In the genomic region with DNA sequence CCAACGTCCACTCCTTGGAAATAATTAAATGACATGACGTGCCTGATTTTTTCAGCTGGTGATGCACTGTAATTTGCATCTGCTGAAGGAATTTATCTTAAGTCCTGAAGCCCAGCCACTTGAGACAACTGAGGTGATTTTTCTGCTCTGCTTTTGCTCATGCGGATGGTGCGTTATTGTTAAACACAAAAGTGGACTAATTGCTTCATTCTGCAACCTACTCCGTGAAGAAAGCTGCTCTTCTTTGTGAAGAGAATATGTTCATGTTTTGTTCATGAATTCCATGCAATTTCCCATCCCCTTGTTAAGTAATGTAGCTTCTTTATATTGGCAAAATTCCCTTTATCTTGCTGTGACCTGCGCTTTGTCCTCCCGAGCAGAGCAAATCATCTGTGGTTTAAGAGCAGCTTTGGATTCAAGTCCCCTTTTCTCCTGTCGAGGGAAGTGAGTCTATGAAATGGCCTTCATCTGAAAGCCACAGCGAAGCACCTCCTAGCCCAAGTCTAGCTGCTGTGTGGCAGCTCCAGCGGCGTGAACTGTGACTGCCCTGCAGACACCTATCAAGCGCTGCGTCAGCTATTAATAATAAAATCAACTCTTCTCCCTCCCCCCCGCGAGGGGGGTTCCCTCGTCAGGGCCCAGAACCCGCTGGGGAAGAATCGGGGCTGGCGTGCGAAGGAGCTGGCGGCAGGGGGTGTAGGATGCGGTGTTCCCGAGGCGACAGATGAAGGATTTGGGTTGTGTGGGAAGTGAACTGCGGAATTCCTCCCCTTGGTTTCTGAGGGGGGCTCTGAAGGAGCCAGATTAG, we compare ENCODE assay signal across 8 cellular contexts. TPM values are rescaled to one million over a fixed set of nuclear protein-coding genes. Genes with fewer than 3 reads are reported as not detected.
DNase-seq lines count a peak whose midpoint lies in the region; ATAC-seq and TF ChIP-seq lines count a peak whose summit lies in the region.

No MANE protein-coding gene starts in this region.

- peaks cover 5 to 25% of the 10 kb centered on the region in 2 donors for H3K4me1 ChIP-seq in muscle layer of duodenum (ENCODE audit: control insufficient read depth in 1 of 2, insufficient read depth in 2 of 2, low read length in 2 of 2)

- H3K27ac ChIP-seq in muscle layer of duodenum (ENCODE audit: low read length), result peak overlapping the region; percentile 80

- H3K36me3 ChIP-seq in muscle layer of duodenum (ENCODE audit: control insufficient read depth in 1 of 2, insufficient read depth in 2 of 2, low read length in 2 of 2), result peaks cover 5 to 9% of the 10 kb centered on the region in 2 donors

- no peaks in the 10 kb centered on the region for H3K27me3 ChIP-seq in muscle layer of duodenum (ENCODE audit: low read depth, low read length)

- no peaks in the 10 kb centered on the region for H3K9me3 ChIP-seq in muscle layer of duodenum (ENCODE audit: control insufficient read depth in 1 of 2, low read length in 2 of 2)

- H3K4me3 ChIP-seq in GM12864 (ENCODE audit: low read depth, low read length) (peak overlapping the region; percentile 88), epithelial cell of proximal tubule (ENCODE audit: low read depth, low read length) (peak overlapping the region; percentile 81), muscle layer of duodenum (ENCODE audit: low read depth in 1 of 2, low read length in 2 of 2) (peak overlapping the region; percentile 71 to 82)

- no peak for TF ChIP-seq CTCF in GM12864 (IDR thresholded peaks at IDR 0.05; ENCODE audit: low read depth, low read length, missing control alignments)
- TF ChIP-seq CTCF in epithelial cell of proximal tubule (conservative IDR thresholded peaks at IDR 0.05; ENCODE audit: low read depth, low read length), result no peak

- DNase-seq in GM12864 (ENCODE audit: low read depth) (no peak), NCI-H2171 treated with DMSO at 0.1 percent for 48 hours (lab: John Stamatoyannopoulos, UW) (peak; percentile 78), epithelial cell of proximal tubule (ENCODE audit: low read depth) (no peak), SKM-1 treated with dmso at 0.1 percent for 144 hours (lab: John Stamatoyannopoulos, UW; ENCODE audit: unreplicated experiment) (no peak)
- DNase-seq in activated CD8-positive, alpha-beta memory T cell treated with anti-CD3 and anti-CD28 coated beads for 48 hours (ENCODE audit: low read depth in 2 of 3, low spot score in 2 of 3), result peak in 2 of 3 experiments; percentile 23 to 26
- DNase-seq in stimulated activated naive CD4-positive, alpha-beta T cell (lab: John Stamatoyannopoulos, UW), result peak in 4 of 6 experiments; percentile 30 to 58 (median 38)

- ATAC-seq in HG02610 (IDR thresholded peaks at IDR 0.05; ENCODE audit: unreplicated experiment), result peak; percentile 12

RNA-seq across cellular contexts. Expression of gene ATP2A2, which starts 0.9 kb away (rescaled TPM):
- total RNA-seq in epithelial cell of proximal tubule, result 93.5 and 129 TPM in 2 replicates

Comparison
In these comparisons a context has a peak if more than half of its experiments do, and no peak if none do; other contexts are left out.
1. DNase-seq: peak in NCI-H2171 treated with DMSO at 0.1 percent for 48 hours (single experiment), activated CD8-positive, alpha-beta memory T cell treated with anti-CD3 and anti-CD28 coated beads for 48 hours (2 of 3) and stimulated activated naive CD4-positive, alpha-beta T cell (4 of 6); none in GM12864 (single experiment), epithelial cell of proximal tubule (single experiment) and SKM-1 treated with dmso at 0.1 percent for 144 hours (single experiment).
2. Peak in every context shown above with its lines, with median percentiles within 50 percentile points of each other: H3K4me3 ChIP-seq.